In the genomic region with DNA sequence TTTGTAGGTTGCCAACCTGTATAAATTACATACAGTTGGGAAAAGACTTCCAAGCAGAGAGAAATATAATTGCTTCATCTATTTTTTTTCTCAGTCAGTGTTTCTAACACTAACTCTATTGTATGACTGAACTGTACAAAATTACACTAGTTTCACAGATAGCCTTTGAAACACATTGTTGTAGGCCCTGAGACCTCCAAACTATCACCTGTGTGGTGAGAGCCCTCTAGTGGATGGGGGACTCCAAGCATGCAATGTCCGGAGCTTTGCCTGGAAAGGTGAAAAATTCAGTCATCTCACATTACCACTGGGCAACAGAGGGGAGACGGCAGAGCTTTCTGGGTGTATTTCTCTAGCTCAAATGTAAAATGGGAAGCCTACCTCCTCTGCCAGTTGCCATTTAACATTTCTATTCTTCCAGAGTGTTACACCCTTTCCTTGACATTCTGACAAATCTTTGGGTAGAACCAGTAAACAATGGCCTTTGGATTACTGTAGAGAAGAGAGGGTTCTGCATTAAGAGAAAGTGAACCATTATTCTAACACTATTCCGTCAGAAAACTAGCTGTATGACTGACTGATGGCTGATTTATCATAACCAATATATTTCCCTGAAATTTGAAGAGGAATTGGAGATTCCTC, we compare ENCODE assay signal across 8 cellular contexts.
DNase-seq lines count a peak whose midpoint lies in the region; FAIRE-seq and TF ChIP-seq lines count a peak whose summit lies in the region.

No MANE protein-coding gene starts in this region.

- H3K4me1 Mint-ChIP-seq in activated T-cell treated with anti-CD3 and anti-CD28 coated beads, Interleukin-2, amount 50 U/mL, for 24 hours (ENCODE audit: low read depth) = no peaks in the 10 kb centered on the region
- H3K4me1 Mint-ChIP-seq in type B pancreatic cell (ENCODE audit: unreplicated experiment) = peaks cover 34% of the 10 kb centered on the region

- no peaks in the 10 kb centered on the region for H3K27me3 ChIP-seq in PC-9 (ENCODE audit: insufficient read depth, low read depth)
- no peaks in the 10 kb centered on the region for H3K27me3 ChIP-seq in liver (ENCODE audit: control insufficient read depth in 4 of 4, insufficient read depth in 4 of 4, low read length in 3 of 4)

- DNase-seq in activated T-cell treated with anti-CD3 and anti-CD28 coated beads for 4 hours (peak; percentile 4), H54 (ENCODE audit: insufficient read length, low spot score) (peak; percentile 18), KBM-7 (peak; percentile 52), PC-9 (peak; percentile 43 to 63), cerebellar cortex (ENCODE audit: low spot score) (peak; percentile 25), type B pancreatic cell (ENCODE audit: extremely low spot score, unreplicated experiment) (no peak)
- DNase-seq in activated T-cell treated with anti-CD3 and anti-CD28 coated beads, Interleukin-2, amount 50 U/mL, for 24 hours = no peak

- TF ChIP-seq POLR2A in H54 (IDR thresholded peaks at IDR 0.05; ENCODE audit: low read depth, low read length) = no peak

- H3K36me3 ChIP-seq in PC-9 (ENCODE audit: low read depth) (no peaks in the 10 kb centered on the region), liver (ENCODE audit: control insufficient read depth in 4 of 4, insufficient read depth in 3 of 4, low read depth in 1 of 4, low read length in 3 of 4) (no peaks in the 10 kb centered on the region)

- peaks cover 4% of the 10 kb centered on the region for H3K27me3 Mint-ChIP-seq in activated T-cell treated with anti-CD3 and anti-CD28 coated beads, Interleukin-2, amount 50 U/mL, for 24 hours
- H3K27me3 Mint-ChIP-seq in type B pancreatic cell = no peaks in the 10 kb centered on the region

- H3F3A ChIP-seq in PC-9 (ENCODE audit: insufficient read depth, low read depth) = no peaks in the 10 kb centered on the region

- POLR2A ChIA-PET in PC-9 (lab: Charles Lee; ENCODE audit: unreplicated experiment) = interaction anchor here (0.6 to 0.7 kb wide), 2 partner anchors 55 to 107 kb away, joined by 5 read pairs; no protein-coding TSS in a partner anchor

- H3K27ac ChIP-seq in PC-9 (no peak overlapping the region), liver (ENCODE audit: low read depth in 1 of 2, low read length in 2 of 2) (no peak overlapping the region)

- no peaks in the 10 kb centered on the region for H3K79me2 ChIP-seq in PC-9 (ENCODE audit: low read depth)

- no peak overlapping the region for H3K4me3 ChIP-seq in PC-9
- H3K4me3 ChIP-seq in liver (ENCODE audit: low read depth in 1 of 3, low read length in 3 of 3) = no peak overlapping the region

- H3K36me3 Mint-ChIP-seq in activated T-cell treated with anti-CD3 and anti-CD28 coated beads, Interleukin-2, amount 50 U/mL, for 24 hours (ENCODE audit: low read depth) = no peaks in the 10 kb centered on the region
- peaks cover 7% of the 10 kb centered on the region for H3K36me3 Mint-ChIP-seq in type B pancreatic cell

- peak; percentile 94 to 95 for TF ChIP-seq RAD21 in liver (IDR thresholded peaks at IDR 0.05)

- peak; percentile 79 for TF ChIP-seq CTCF in PC-9 (conservative IDR thresholded peaks at IDR 0.05)
- peak; percentile 82 for TF ChIP-seq CTCF in liver (IDR thresholded peaks at IDR 0.05; ENCODE audit: low read depth, low read length, missing input control)
- peak; percentile 74 for TF ChIP-seq CTCF in type B pancreatic cell (conservative IDR thresholded peaks at IDR 0.05)

- H3K27ac Mint-ChIP-seq in activated T-cell treated with anti-CD3 and anti-CD28 coated beads, Interleukin-2, amount 50 U/mL, for 24 hours = no peak overlapping the region
- no peak overlapping the region for H3K27ac Mint-ChIP-seq in type B pancreatic cell

- H3K9ac ChIP-seq in liver (ENCODE audit: low read depth in 1 of 2, low read length in 2 of 2) = no peak overlapping the region

- peaks cover 5% of the 10 kb centered on the region; the same call in 1 of the 2 replicates for H3K9me3 ChIP-seq in PC-9 (ENCODE audit: insufficient read depth, low read depth)
- no peaks in the 10 kb centered on the region for H3K9me3 ChIP-seq in liver (ENCODE audit: control insufficient read depth in 4 of 4, low read length in 3 of 4)

- no peaks in the 10 kb centered on the region for H4K20me1 ChIP-seq in PC-9 (ENCODE audit: insufficient read depth)

- H3K4me3 Mint-ChIP-seq in activated T-cell treated with anti-CD3 and anti-CD28 coated beads, Interleukin-2, amount 50 U/mL, for 24 hours = no peak overlapping the region
- H3K4me3 Mint-ChIP-seq in type B pancreatic cell = no peak overlapping the region

- CTCF ChIA-PET in PC-9 (lab: Charles Lee) = interaction anchor here (0.6 to 0.8 kb wide), 2 partner anchors 174 to 671 kb away, joined by 3 to 5 read pairs; no protein-coding TSS in a partner anchor

- H2AFZ ChIP-seq in PC-9 = no peak overlapping the region; the same call in 1 of the 2 replicates

- no peaks in the 10 kb centered on the region for H3K9me2 ChIP-seq in PC-9 (ENCODE audit: insufficient read depth)

- no peak overlapping the region for H3K4me2 ChIP-seq in PC-9

- peaks cover 2% of the 10 kb centered on the region for H3K9me3 Mint-ChIP-seq in activated T-cell treated with anti-CD3 and anti-CD28 coated beads, Interleukin-2, amount 50 U/mL, for 24 hours
- H3K9me3 Mint-ChIP-seq in type B pancreatic cell = peaks cover 4% of the 10 kb centered on the region

- in situ Hi-C loops in KBM-7 (cut with MboI; ENCODE audit: low pct_unique_long_range_greater_than_20kb, low sequenced_read_pairs) = no loop called here

- intact Hi-C loops in PC-9 (cut with micrococcal nuclease; ENCODE audit: unreplicated experiment) = loop anchor here (1.0 to 10.0 kb wide), 7 partner anchors 64 to 1054 kb away; no protein-coding TSS in a partner anchor

- peaks cover 6% of the 10 kb centered on the region; the same call in 1 of the 2 replicates for H3K4me1 ChIP-seq in PC-9 (replicated peaks; ENCODE audit: insufficient read depth)
- H3K4me1 ChIP-seq in liver (ENCODE audit: control insufficient read depth in 4 of 4, insufficient read depth in 4 of 4, low read length in 3 of 4) = no peaks in the 10 kb centered on the region

- peak; percentile 96 for FAIRE-seq in H54 (lab: Jason Lieb, UNC)

- BruUV-seq in PC-9 (replicated peaks; lab: Mats Ljungman, UMichigan) = no TSS peak

- 43% methylated on average over 3 of the region's 3 CpGs for WGBS in liver

TF ChIP-seq in liver, 16 proteins besides CTCF, POLR2A, EP300 and RAD21:
- TF ChIP-seq, protein P1, sequence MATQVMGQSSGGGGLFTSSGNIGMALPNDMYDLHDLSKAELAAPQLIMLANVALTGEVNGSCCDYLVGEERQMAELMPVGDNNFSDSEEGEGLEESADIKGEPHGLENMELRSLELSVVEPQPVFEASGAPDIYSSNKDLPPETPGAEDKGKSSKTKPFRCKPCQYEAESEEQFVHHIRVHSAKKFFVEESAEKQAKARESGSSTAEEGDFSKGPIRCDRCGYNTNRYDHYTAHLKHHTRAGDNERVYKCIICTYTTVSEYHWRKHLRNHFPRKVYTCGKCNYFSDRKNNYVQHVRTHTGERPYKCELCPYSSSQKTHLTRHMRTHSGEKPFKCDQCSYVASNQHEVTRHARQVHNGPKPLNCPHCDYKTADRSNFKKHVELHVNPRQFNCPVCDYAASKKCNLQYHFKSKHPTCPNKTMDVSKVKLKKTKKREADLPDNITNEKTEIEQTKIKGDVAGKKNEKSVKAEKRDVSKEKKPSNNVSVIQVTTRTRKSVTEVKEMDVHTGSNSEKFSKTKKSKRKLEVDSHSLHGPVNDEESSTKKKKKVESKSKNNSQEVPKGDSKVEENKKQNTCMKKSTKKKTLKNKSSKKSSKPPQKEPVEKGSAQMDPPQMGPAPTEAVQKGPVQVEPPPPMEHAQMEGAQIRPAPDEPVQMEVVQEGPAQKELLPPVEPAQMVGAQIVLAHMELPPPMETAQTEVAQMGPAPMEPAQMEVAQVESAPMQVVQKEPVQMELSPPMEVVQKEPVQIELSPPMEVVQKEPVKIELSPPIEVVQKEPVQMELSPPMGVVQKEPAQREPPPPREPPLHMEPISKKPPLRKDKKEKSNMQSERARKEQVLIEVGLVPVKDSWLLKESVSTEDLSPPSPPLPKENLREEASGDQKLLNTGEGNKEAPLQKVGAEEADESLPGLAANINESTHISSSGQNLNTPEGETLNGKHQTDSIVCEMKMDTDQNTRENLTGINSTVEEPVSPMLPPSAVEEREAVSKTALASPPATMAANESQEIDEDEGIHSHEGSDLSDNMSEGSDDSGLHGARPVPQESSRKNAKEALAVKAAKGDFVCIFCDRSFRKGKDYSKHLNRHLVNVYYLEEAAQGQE (IDR thresholded peaks at IDR 0.05) = no peak
- no peak for TF ChIP-seq HNF4A (conservative IDR thresholded peaks at IDR 0.05)
- TF ChIP-seq JUND (IDR thresholded peaks at IDR 0.05) = no peak
- TF ChIP-seq HNF4G (IDR thresholded peaks at IDR 0.05) = no peak

Comparison
In these comparisons a context has a peak if more than half of its experiments do, and no peak if none do; other contexts are left out.
1. DNase-seq: peak in activated T-cell treated with anti-CD3 and anti-CD28 coated beads for 4 hours (single experiment), H54 (single experiment), KBM-7 (single experiment), PC-9 (2 of 2) and cerebellar cortex (single experiment); none in activated T-cell treated with anti-CD3 and anti-CD28 coated beads, Interleukin-2, amount 50 U/mL, for 24 hours (single experiment) and type B pancreatic cell (single experiment).
2. Peak in every context shown above with its lines, with median percentiles within 50 percentile points of each other: CTCF ChIP-seq.